ENCODE assay signal across 10 cellular contexts in genomic region chr6:157536218-157536534, GRCh38.
DNase-seq lines count a peak whose midpoint lies in the region; ATAC-seq and TF ChIP-seq lines count a peak whose summit lies in the region.
"Had no signal": no experiment of that assay in that cellular context is flagged by ENCODE, and none has a peak within 500 bp of the region (broad histone marks: within the 10 kb centered on the region; RNA-seq: fewer than 3 reads in every experiment).

No MANE protein-coding gene starts in this region.

- H4K8ac ChIP-seq in mesenchymal stem cell (ENCODE audit: low read length): no peak overlapping the region

- ATAC-seq in HG02884 (IDR thresholded peaks at IDR 0.05; ENCODE audit: unreplicated experiment) (peak; percentile 62), omental fat pad (ENCODE audit: low FRiP score) (no peak)
- ATAC-seq in activated naive CD8-positive, alpha-beta T cell treated with anti-CD3 and anti-CD28 coated beads, Interleukin-2, amount 10 ng/mL, durations not matched to agents 7 days and 5 days (ENCODE audit: low read depth): peak; percentile 85

- peak overlapping the region; percentile 60 for H3K4me3 Mint-ChIP-seq in activated naive CD8-positive, alpha-beta T cell treated with anti-CD3 and anti-CD28 coated beads, Interleukin-2, amount 10 ng/mL, durations not matched to agents 7 days and 5 days

- peaks cover 20% of the 10 kb centered on the region for H3K79me1 ChIP-seq in mesenchymal stem cell (replicated peaks; ENCODE audit: low read length, poor library complexity, severe bottlenecking)

- H3K9ac ChIP-seq in BLaER1 (no peak overlapping the region), mesenchymal stem cell (ENCODE audit: low read length) (peak overlapping the region; percentile 73)

- peaks cover 86% of the 10 kb centered on the region for H3K4me1 ChIP-seq in BLaER1
- peaks cover 16% of the 10 kb centered on the region for H3K4me1 ChIP-seq in mesenchymal stem cell (ENCODE audit: control insufficient read depth, insufficient read depth, low read depth, low read length)
- no peaks in the 10 kb centered on the region for H3K4me1 ChIP-seq in prostate gland (replicated peaks)

- H3K36me3 ChIP-seq in BLaER1: no peaks in the 10 kb centered on the region
- H3K36me3 ChIP-seq in mesenchymal stem cell (ENCODE audit: control insufficient read depth in 1 of 2, insufficient read depth in 2 of 2, low read depth in 1 of 2, low read length in 2 of 2): peaks cover 0 to 3% of the 10 kb centered on the region in 2 experiments
- no peaks in the 10 kb centered on the region for H3K36me3 ChIP-seq in prostate gland

- H3K4ac ChIP-seq in mesenchymal stem cell (ENCODE audit: low read depth in 1 of 2, low read length in 2 of 2): no peak overlapping the region

- no peak overlapping the region for H2BK120ac ChIP-seq in mesenchymal stem cell (ENCODE audit: low read depth, low read length)

- no peak for TF ChIP-seq POLR2A in prostate gland (IDR thresholded peaks at IDR 0.05)

- no peak overlapping the region for H3K23ac ChIP-seq in mesenchymal stem cell (ENCODE audit: low read length in 2 of 2)

- no peak overlapping the region for H2AFZ ChIP-seq in mesenchymal stem cell (ENCODE audit: low read depth, low read length)

- DNase-seq in activated naive CD8-positive, alpha-beta T cell treated with anti-CD3 and anti-CD28 coated beads, Interleukin-2, amount 10 ng/mL, durations not matched to agents 7 days and 5 days: no peak
- DNase-seq in mesenchymal stem cell (no peak), prostate gland (ENCODE audit: low spot score) (no peak), NCI-H187 (lab: John Stamatoyannopoulos, UW) (no peak), omental fat pad (ENCODE audit: low spot score) (no peak), islet precursor cell (no peak)
- DNase-seq: activated CD4-positive, CD25-positive, alpha-beta regulatory T cell treated with anti-CD3 and anti-CD28 coated beads, Interleukin-2, amount 50 U/mL, for 72 hours had no signal

- no peak for TF ChIP-seq CTCF in prostate gland (IDR thresholded peaks at IDR 0.05)
- no peak for TF ChIP-seq CTCF in omental fat pad (IDR thresholded peaks at IDR 0.05)

- no peak overlapping the region for H2BK15ac ChIP-seq in mesenchymal stem cell (ENCODE audit: low read depth, poor library complexity, severe bottlenecking)

- POLR2A ChIA-PET in activated naive CD8-positive, alpha-beta T cell treated with anti-CD3 and anti-CD28 coated beads, Interleukin-2, amount 10 ng/mL, durations not matched to agents 7 days and 5 days (lab: Charles Lee): interaction anchor here (1.7 to 2.0 kb wide), 2 partner anchors 9 to 156 kb away, joined by 8 to 12 read pairs; partner anchors contain the start of gene ZDHHC14

- H3K9me3 ChIP-seq in BLaER1: no peaks in the 10 kb centered on the region
- H3K9me3 ChIP-seq in mesenchymal stem cell (ENCODE audit: control insufficient read depth, low read length): no peaks in the 10 kb centered on the region
- H3K9me3 ChIP-seq in prostate gland: no peaks in the 10 kb centered on the region

- H3K27ac ChIP-seq in BLaER1 (peak overlapping the region; percentile 44), mesenchymal stem cell (ENCODE audit: low read length, poor library complexity, severe bottlenecking) (peak overlapping the region; percentile 76), prostate gland (no peak overlapping the region)

- no peak overlapping the region for H4K91ac ChIP-seq in mesenchymal stem cell (ENCODE audit: low read length)

- H2BK12ac ChIP-seq in mesenchymal stem cell (ENCODE audit: low read length in 2 of 2): no peak overlapping the region

- WGBS in mesenchymal stem cell: no CpG with 5 or more reads among the region's 2 CpGs
- 37% methylated on average over 2 of the region's 2 CpGs for WGBS in prostate gland

- no peaks in the 10 kb centered on the region for H4K20me1 ChIP-seq in BLaER1

- no peak overlapping the region for H2AK5ac ChIP-seq in mesenchymal stem cell (ENCODE audit: low read length, severe bottlenecking)

- no peak overlapping the region for H2BK5ac ChIP-seq in mesenchymal stem cell (ENCODE audit: low read depth, low read length, poor library complexity, severe bottlenecking)

- H3K27me3 ChIP-seq in BLaER1: no peaks in the 10 kb centered on the region
- H3K27me3 ChIP-seq in mesenchymal stem cell (ENCODE audit: control insufficient read depth in 1 of 2, insufficient read depth in 1 of 2, low read length in 2 of 2): peaks cover 0 to 51% of the 10 kb centered on the region in 2 experiments
- no peaks in the 10 kb centered on the region for H3K27me3 ChIP-seq in prostate gland (replicated peaks; ENCODE audit: insufficient read depth)

- peak overlapping the region; percentile 96 for H3K27ac Mint-ChIP-seq in activated naive CD8-positive, alpha-beta T cell treated with anti-CD3 and anti-CD28 coated beads, Interleukin-2, amount 10 ng/mL, durations not matched to agents 7 days and 5 days
- H3K27ac Mint-ChIP-seq: progenitor cell of endocrine pancreas had no signal

- intact Hi-C loops in prostate gland (cut with DNase I): no loop called here

- H3K18ac ChIP-seq in mesenchymal stem cell (ENCODE audit: low read depth in 1 of 2, low read length in 2 of 2): no peak overlapping the region

- H3K27me3 Mint-ChIP-seq in activated naive CD8-positive, alpha-beta T cell treated with anti-CD3 and anti-CD28 coated beads, Interleukin-2, amount 10 ng/mL, durations not matched to agents 7 days and 5 days: peaks cover 2% of the 10 kb centered on the region

- peaks cover 52% of the 10 kb centered on the region for H3K4me1 Mint-ChIP-seq in activated naive CD8-positive, alpha-beta T cell treated with anti-CD3 and anti-CD28 coated beads, Interleukin-2, amount 10 ng/mL, durations not matched to agents 7 days and 5 days

- no peak overlapping the region for H3K14ac ChIP-seq in mesenchymal stem cell (ENCODE audit: low read length in 2 of 2)

- H3K4me3 ChIP-seq in BLaER1: no peak overlapping the region
- H3K4me3 ChIP-seq in mesenchymal stem cell (ENCODE audit: insufficient read depth in 1 of 2, low read depth in 1 of 2, low read length in 2 of 2): peak overlapping the region in 1 of 2 experiments; percentile 10
- no peak overlapping the region for H3K4me3 ChIP-seq in prostate gland

- H3K4me2 ChIP-seq in BLaER1 (peak overlapping the region; percentile 64), mesenchymal stem cell (ENCODE audit: low read length, poor library complexity, severe bottlenecking) (no peak overlapping the region)

- H3K36me3 Mint-ChIP-seq in activated naive CD8-positive, alpha-beta T cell treated with anti-CD3 and anti-CD28 coated beads, Interleukin-2, amount 10 ng/mL, durations not matched to agents 7 days and 5 days: peaks cover 7% of the 10 kb centered on the region

- no peaks in the 10 kb centered on the region for H3K9me3 Mint-ChIP-seq in activated naive CD8-positive, alpha-beta T cell treated with anti-CD3 and anti-CD28 coated beads, Interleukin-2, amount 10 ng/mL, durations not matched to agents 7 days and 5 days

Comparison
In these comparisons a context has a peak if more than half of its experiments do, and no peak if none do; other contexts are left out.
1. H3K27ac ChIP-seq: peak in BLaER1 (single experiment) and mesenchymal stem cell (single experiment); none in prostate gland (0 of 2).